In genomic region chr9:131038256-131039128, GRCh38 we compare ENCODE assay signal across 21 cellular contexts. TPM values are rescaled to one million over a fixed set of nuclear protein-coding genes. Genes with fewer than 3 reads are reported as not detected.
A peak's percentile ranks its signal among the peaks of the same experiment; 100 is the strongest.
DNase-seq lines count a peak whose midpoint lies in the region; ATAC-seq and TF ChIP-seq lines count a peak whose summit lies in the region.
"Had no signal": no experiment of that assay in that cellular context is flagged by ENCODE, and none has a peak within 500 bp of the region (broad histone marks: within the 10 kb centered on the region; RNA-seq: fewer than 3 reads in every experiment).

No MANE protein-coding gene starts in this region.

- peaks cover 6% of the 10 kb centered on the region for H3K4me1 ChIP-seq in upper lobe of right lung
- H3K4me1 ChIP-seq: A549, HAP-1, SJSA1 had no signal

- no peak for DNase-seq in Right ventricle myocardium superior
- no peak for DNase-seq in left ventricle myocardium superior
- no peak for DNase-seq in neural crest cell (ENCODE audit: low read depth, low spot score)
- no peak for DNase-seq in upper lobe of right lung
- no peak for DNase-seq in NCI-H748 (lab: John Stamatoyannopoulos, UW; ENCODE audit: unreplicated experiment)
- no peak for DNase-seq in NK-92 (lab: John Stamatoyannopoulos, UW; ENCODE audit: unreplicated experiment)
- DNase-seq: C1 segment of cervical spinal cord, MM.1S, NCI-H1092, NCI-H146, NCI-H2081 treated with DMSO at 0.1 percent for 48 hours, NCI-H510A, NCI-H774, PC-9 had no signal

- H3K36me3 Mint-ChIP-seq in neural crest cell (ENCODE audit: low read depth), result no peaks in the 10 kb centered on the region
- H3K36me3 Mint-ChIP-seq: IgD-negative memory B cell had no signal

- no peak for TF ChIP-seq RAD21 in Ishikawa (IDR thresholded peaks at IDR 0.05; ENCODE audit: low read depth)

- H3K9me3 ChIP-seq in upper lobe of right lung, result no peaks in the 10 kb centered on the region
- H3K9me3 ChIP-seq: A549, HAP-1, SJSA1 had no signal

- H3K4me1 Mint-ChIP-seq in neural crest cell, result peaks cover 4% of the 10 kb centered on the region

- no peaks in the 10 kb centered on the region for H3K36me3 ChIP-seq in upper lobe of right lung
- H3K36me3 ChIP-seq: HAP-1, SJSA1 had no signal

- H3K4me3 ChIP-seq in upper lobe of right lung, result no peak overlapping the region
- H3K4me3 ChIP-seq: A549, HAP-1, PC-9, SJSA1 had no signal

- TF ChIP-seq CTCF in neural crest cell (conservative IDR thresholded peaks at IDR 0.05), result no peak
- no peak for TF ChIP-seq CTCF in upper lobe of right lung (IDR thresholded peaks at IDR 0.05)

- peaks cover 2% of the 10 kb centered on the region for H3K27me3 Mint-ChIP-seq in neural crest cell (ENCODE audit: low read depth)

- ATAC-seq in Right ventricle myocardium superior (ENCODE audit: poor library complexity) (peak; percentile 23), left ventricle myocardium superior (no peak), upper lobe of right lung (no peak)

- peak overlapping the region; percentile 58 for H3K27ac ChIP-seq in upper lobe of right lung
- H3K27ac ChIP-seq: A549, HL-60, PC-9, SJSA1 had no signal

- H3K9me3 Mint-ChIP-seq in neural crest cell, result no peaks in the 10 kb centered on the region
- H3K9me3 Mint-ChIP-seq: IgD-negative memory B cell had no signal

- TF ChIP-seq EP300 in Ishikawa (IDR thresholded peaks at IDR 0.05; ENCODE audit: borderline replicate concordance), result peak; percentile 42; the same call in 1 of the 2 replicates

- H3K27me3 ChIP-seq in upper lobe of right lung, result no peaks in the 10 kb centered on the region

- intact Hi-C loops in Right ventricle myocardium superior (cut with DNase I) (no loop called here), left ventricle myocardium superior (cut with micrococcal nuclease) (no loop called here), upper lobe of right lung (cut with DNase I) (no loop called here)

- no peak overlapping the region for H3K4me3 Mint-ChIP-seq in neural crest cell
- H3K4me3 Mint-ChIP-seq: IgD-negative memory B cell had no signal

- peak overlapping the region; percentile 65 for H3K27ac Mint-ChIP-seq in neural crest cell (ENCODE audit: unreplicated experiment)

TF ChIP-seq in Ishikawa, 13 proteins besides CTCF, POLR2A, EP300 and RAD21:
- TF ChIP-seq CEBPB (IDR thresholded peaks at IDR 0.05), result no peak
- peak; percentile 63 for TF ChIP-seq TCF12 (IDR thresholded peaks at IDR 0.05; ENCODE audit: low read depth)
- TF ChIP-seq EGR1 (IDR thresholded peaks at IDR 0.05), result no peak
- no peak for TF ChIP-seq FOXM1 (IDR thresholded peaks at IDR 0.05; ENCODE audit: borderline replicate concordance, low read depth)
- no peak for TF ChIP-seq MAX (IDR thresholded peaks at IDR 0.05)
- TF ChIP-seq USF1 (IDR thresholded peaks at IDR 0.05), result no peak
- no peak for TF ChIP-seq YY1 (IDR thresholded peaks at IDR 0.05; ENCODE audit: low read depth)
- TF ChIP-seq CREB1 (IDR thresholded peaks at IDR 0.05; ENCODE audit: low read depth), result no peak
- no peak for TF ChIP-seq ZBTB7A (IDR thresholded peaks at IDR 0.05; ENCODE audit: low read depth)
- no peak for TF ChIP-seq TEAD4 (IDR thresholded peaks at IDR 0.05)
- no peak for TF ChIP-seq REST (IDR thresholded peaks at IDR 0.05; ENCODE audit: low read depth)
- TF ChIP-seq NFIC (IDR thresholded peaks at IDR 0.05), result peak; percentile 83
- TF ChIP-seq TAF1 (IDR thresholded peaks at IDR 0.05; ENCODE audit: low read depth), result no peak

RNA-seq across cellular contexts. Expression of gene LAMC3, which starts 29.5 kb away (rescaled TPM):
- total RNA-seq in Right ventricle myocardium superior (0.03 TPM), left ventricle myocardium superior (0.07 TPM), neural crest cell (2.8 and 4.0 TPM in 2 replicates), upper lobe of right lung (28.5 TPM)
- total RNA-seq: LHCN-M2, SJSA1 had no signal

RNA-seq across cellular contexts. Expression of gene AIF1L, which starts 57.8 kb away (rescaled TPM):
- total RNA-seq in Right ventricle myocardium superior (22.8 TPM), left ventricle myocardium superior (22.9 TPM), neural crest cell (118 and 122 TPM in 2 replicates), upper lobe of right lung (12.3 TPM)
- total RNA-seq: LHCN-M2 had no signal
